8 cellular contexts compared by ENCODE assay signal in genomic region chr10:22605168-22605567, GRCh38.
DNase-seq lines count a peak whose midpoint lies in the region; ATAC-seq and TF ChIP-seq lines count a peak whose summit lies in the region.

No MANE protein-coding gene starts in this region.

- no peak overlapping the region for H3K4me3 ChIP-seq in cardiac muscle cell
- no peak overlapping the region for H3K4me3 ChIP-seq in right atrium auricular region
- H3K4me3 ChIP-seq in SJSA1: no peak overlapping the region
- no peak overlapping the region for H3K4me3 ChIP-seq in uterus

- no peak for TF ChIP-seq POLR2A in uterus (IDR thresholded peaks at IDR 0.05)

- intact Hi-C loops in uterus (cut with DNase I; ENCODE audit: low total_unique reads): no loop called here

- H3K36me3 ChIP-seq in cardiac muscle cell: no peaks in the 10 kb centered on the region
- H3K36me3 ChIP-seq in right atrium auricular region: peaks cover 3% of the 10 kb centered on the region
- peaks cover 18% of the 10 kb centered on the region for H3K36me3 ChIP-seq in SJSA1
- H3K36me3 ChIP-seq in uterus: no peaks in the 10 kb centered on the region

- TF ChIP-seq CTCF in cardiac muscle cell (IDR thresholded peaks at IDR 0.05; ENCODE audit: low read depth, low read length) (no peak), right atrium auricular region (IDR thresholded peaks at IDR 0.05) (no peak), uterus (IDR thresholded peaks at IDR 0.05) (no peak)

- H3K4me1 ChIP-seq in cardiac muscle cell (ENCODE audit: low read depth): peaks cover 24% of the 10 kb centered on the region
- peaks cover 0 to 16% of the 10 kb centered on the region in 2 donors for H3K4me1 ChIP-seq in right atrium auricular region
- peaks cover 39% of the 10 kb centered on the region for H3K4me1 ChIP-seq in SJSA1 (replicated peaks)
- H3K4me1 ChIP-seq in uterus: no peaks in the 10 kb centered on the region

- ATAC-seq in HG03457 (IDR thresholded peaks at IDR 0.05; ENCODE audit: unreplicated experiment): no peak

- DNase-seq in cardiac muscle cell (ENCODE audit: low read depth in 1 of 2, low spot score in 1 of 2) (peak in 1 of 2 donors; percentile 88), right atrium auricular region (ENCODE audit: low spot score) (no peak), SJSA1 (ENCODE audit: low read depth in 1 of 2, low spot score in 2 of 2) (no peak), glomerular visceral epithelial cell (ENCODE audit: extremely low spot score) (peak; percentile 69), uterus (peak in 1 of 2 donors; percentile 39), inferior parietal cortex (ENCODE audit: extremely low spot score) (no peak)
- DNase-seq in activated CD4-positive, CD25-positive, alpha-beta regulatory T cell treated with anti-CD3 and anti-CD28 coated beads, Interleukin-2, amount 50 U/mL, for 72 hours: no peak

- H3K27ac ChIP-seq in cardiac muscle cell (peak overlapping the region; percentile 6), right atrium auricular region (peak overlapping the region in 1 of 2 donors; percentile 48), SJSA1 (peak overlapping the region; percentile 53), uterus (peak overlapping the region; percentile 41 to 53)

- no peaks in the 10 kb centered on the region for H3K9me3 ChIP-seq in cardiac muscle cell (ENCODE audit: low read depth)
- H3K9me3 ChIP-seq in right atrium auricular region: no peaks in the 10 kb centered on the region
- H3K9me3 ChIP-seq in SJSA1 (replicated peaks): no peaks in the 10 kb centered on the region
- no peaks in the 10 kb centered on the region for H3K9me3 ChIP-seq in uterus

- H3K27me3 ChIP-seq in cardiac muscle cell: no peaks in the 10 kb centered on the region
- H3K27me3 ChIP-seq in right atrium auricular region: no peaks in the 10 kb centered on the region
- no peaks in the 10 kb centered on the region for H3K27me3 ChIP-seq in SJSA1 (replicated peaks)
- no peaks in the 10 kb centered on the region for H3K27me3 ChIP-seq in uterus
